In the genomic region with DNA sequence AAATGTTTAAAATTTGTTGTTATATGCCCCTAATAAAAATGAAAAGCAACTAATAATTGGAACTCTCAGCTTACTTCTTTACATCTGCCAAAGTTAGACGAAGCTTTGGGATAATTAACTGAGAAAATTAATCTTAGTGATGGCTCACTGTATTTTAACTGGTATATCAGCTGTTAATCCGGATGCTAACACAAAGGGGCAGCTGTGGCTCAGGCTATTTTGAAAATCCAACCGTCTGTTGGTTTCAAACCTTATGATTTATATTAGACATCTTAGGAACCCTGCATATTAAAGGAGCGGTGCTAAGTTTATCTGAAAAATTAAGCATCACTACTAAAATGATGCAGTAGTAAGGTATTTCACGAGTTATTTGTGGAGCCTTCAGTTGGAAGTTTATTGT, we compare ENCODE assay signal across 24 cellular contexts.
"Had no signal": no experiment of that assay in that cellular context is flagged by ENCODE, and none has a peak within 500 bp of the region (broad histone marks: within the 10 kb centered on the region; RNA-seq: fewer than 3 reads in every experiment).

No MANE protein-coding gene starts in this region.

- H3K36me3 ChIP-seq: adrenal gland, breast epithelium, colonic mucosa, gastroesophageal sphincter, neutrophil, ovary, prostate gland, right atrium auricular region, stomach, suprapubic skin, transverse colon had no signal

- H3K27me3 ChIP-seq: adrenal gland, breast epithelium, colonic mucosa, dorsolateral prefrontal cortex, gastroesophageal sphincter, neutrophil, ovary, right atrium auricular region, stomach, suprapubic skin, transverse colon had no signal

- H3K4me1 ChIP-seq: breast epithelium, colonic mucosa, gastroesophageal sphincter, prostate gland, right atrium auricular region, stomach, suprapubic skin, transverse colon had no signal

- H3K27ac ChIP-seq: breast epithelium, colonic mucosa, dorsolateral prefrontal cortex, gastroesophageal sphincter, neutrophil, ovary, prostate gland, right atrium auricular region, skin epidermis, stomach, suprapubic skin, transverse colon had no signal

- H3K4me3 ChIP-seq: adrenal gland, breast epithelium, colonic mucosa, dorsolateral prefrontal cortex, gastroesophageal sphincter, ovary, prostate gland, right atrium auricular region, skin epidermis, stomach, suprapubic skin, transverse colon had no signal

- DNase-seq: activated CD8-positive, alpha-beta memory T cell treated with anti-CD3 and anti-CD28 coated beads, Interleukin-2, amount 50 U/mL, for 4 hours; activated naive CD4-positive, alpha-beta T cell; activated T-cell treated with anti-CD3 and anti-CD28 coated beads, Interleukin-2, amount 50 U/mL, for 24 hours; adrenal gland; colonic mucosa; dorsolateral prefrontal cortex; head of caudate nucleus; hypothalamus; left ventricle myocardium superior; midbrain; ovary; stimulated activated CD4-positive, alpha-beta T cell treated with anti-CD3 and anti-CD28 coated beads, Interleukin-1b, Interleukin-23, amount 100 ng/mL, for 48 hours; stomach; transverse colon had no signal

- ATAC-seq: activated T-helper 17 cell treated with anti-CD3 and anti-CD28 coated beads, Interleukin-2, amount 50 U/mL, for 72 hours; gastroesophageal sphincter; left ventricle myocardium superior; stimulated activated memory B cell treated with anti-CD40 and anti-IgM and Interleukin-4, amounts not matched to agents 10 μg/mL and 1 μg/mL and 100 μg/mL, for 72 hours; WTC11 had no signal

- H3K9me3 ChIP-seq: adrenal gland, breast epithelium, colonic mucosa, gastroesophageal sphincter, neutrophil, ovary, prostate gland, right atrium auricular region, stomach, suprapubic skin, transverse colon had no signal
